8 cellular contexts compared by ENCODE assay signal in the genomic region with DNA sequence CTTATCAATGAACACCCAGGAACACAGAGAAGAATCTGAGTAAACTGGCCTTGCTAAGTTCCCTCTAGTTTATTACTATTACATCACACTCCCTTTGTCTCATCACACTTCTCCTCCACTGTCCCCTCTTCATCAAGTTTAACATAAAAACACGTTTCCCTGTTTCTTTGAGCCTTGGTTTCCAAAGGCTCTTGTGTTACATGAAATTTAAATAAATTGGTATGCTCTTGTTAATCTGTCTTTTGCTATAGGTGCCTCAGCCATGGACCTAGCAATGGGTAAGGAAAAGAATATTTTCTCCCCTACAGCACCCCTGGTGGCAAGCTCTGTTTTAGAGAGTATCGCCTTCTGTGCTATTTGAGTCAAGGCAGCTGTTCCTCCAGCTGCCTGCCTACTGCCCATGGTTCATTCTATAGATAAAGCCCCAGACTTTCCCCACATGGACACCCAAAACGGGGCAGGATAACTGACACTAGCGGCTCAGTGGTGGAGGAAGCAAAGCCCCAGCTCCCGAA. TPM values are rescaled to one million over a fixed set of nuclear protein-coding genes. Genes with fewer than 3 reads are reported as not detected.
DNase-seq lines count a peak whose midpoint lies in the region; ATAC-seq and TF ChIP-seq lines count a peak whose summit lies in the region.

No MANE protein-coding gene starts in this region.

- intact Hi-C loops in heart left ventricle (cut with DNase I), result no loop called here
- intact Hi-C loops in left ventricle myocardium superior (cut with micrococcal nuclease), result no loop called here
- intact Hi-C loops in prostate gland (cut with DNase I), result no loop called here
- intact Hi-C loops in activated T-helper 2 cell treated with anti-CD3 and anti-CD28 coated beads, Interferon-gamma antibody, Interleukin-2, Interleukin-4, amounts not matched to agents 10 μg/mL and 5 μg/mL and 100 μg/mL, durations not matched to agents 14 hours and 24 hours and 36 hours (cut with micrococcal nuclease), result no loop called here

- peaks cover 1% of the 10 kb centered on the region for H3K4me1 Mint-ChIP-seq in activated T-helper 2 cell treated with anti-CD3 and anti-CD28 coated beads, Interferon-gamma antibody, Interleukin-2, Interleukin-4, amounts not matched to agents 10 μg/mL and 5 μg/mL and 100 μg/mL, durations not matched to agents 14 hours and 24 hours and 36 hours (ENCODE audit: low read depth)

- TF ChIP-seq POLR2A in heart left ventricle (IDR thresholded peaks at IDR 0.05) (no peak), prostate gland (IDR thresholded peaks at IDR 0.05) (no peak)

- peaks cover 7% of the 10 kb centered on the region for H3K27me3 Mint-ChIP-seq in activated T-helper 2 cell treated with anti-CD3 and anti-CD28 coated beads, Interferon-gamma antibody, Interleukin-2, Interleukin-4, amounts not matched to agents 10 μg/mL and 5 μg/mL and 100 μg/mL, durations not matched to agents 14 hours and 24 hours and 36 hours (ENCODE audit: low read depth)

- no peak overlapping the region for H3K27ac ChIP-seq in heart left ventricle
- no peak overlapping the region for H3K27ac ChIP-seq in right atrium auricular region
- no peak overlapping the region for H3K27ac ChIP-seq in prostate gland

- no peak overlapping the region for H3K4me3 Mint-ChIP-seq in activated T-helper 2 cell treated with anti-CD3 and anti-CD28 coated beads, Interferon-gamma antibody, Interleukin-2, Interleukin-4, amounts not matched to agents 10 μg/mL and 5 μg/mL and 100 μg/mL, durations not matched to agents 14 hours and 24 hours and 36 hours (ENCODE audit: low read depth)

- no peaks in the 10 kb centered on the region for H3K36me3 Mint-ChIP-seq in activated T-helper 2 cell treated with anti-CD3 and anti-CD28 coated beads, Interferon-gamma antibody, Interleukin-2, Interleukin-4, amounts not matched to agents 10 μg/mL and 5 μg/mL and 100 μg/mL, durations not matched to agents 14 hours and 24 hours and 36 hours (ENCODE audit: low read depth)

- H3K9me3 ChIP-seq in heart left ventricle, result no peaks in the 10 kb centered on the region
- H3K9me3 ChIP-seq in right atrium auricular region, result no peaks in the 10 kb centered on the region
- no peaks in the 10 kb centered on the region for H3K9me3 ChIP-seq in prostate gland

- H3K4me1 ChIP-seq in heart left ventricle (no peaks in the 10 kb centered on the region), right atrium auricular region (no peaks in the 10 kb centered on the region), prostate gland (replicated peaks) (no peaks in the 10 kb centered on the region)

- H3K27me3 ChIP-seq in heart left ventricle (no peaks in the 10 kb centered on the region), right atrium auricular region (no peaks in the 10 kb centered on the region), prostate gland (replicated peaks; ENCODE audit: insufficient read depth) (no peaks in the 10 kb centered on the region)

- H3K36me3 ChIP-seq in heart left ventricle (no peaks in the 10 kb centered on the region), right atrium auricular region (no peaks in the 10 kb centered on the region), prostate gland (no peaks in the 10 kb centered on the region)

- H3K4me3 ChIP-seq in heart left ventricle (no peak overlapping the region), right atrium auricular region (no peak overlapping the region), prostate gland (no peak overlapping the region)

- WGBS in heart left ventricle, 4 donors, result 32 to 45% (median 34%) methylated on average over 5 of the region's 5 CpGs
- 60% methylated on average over 5 of the region's 5 CpGs for WGBS in prostate gland

- DNase-seq in heart left ventricle, result no peak
- DNase-seq in right atrium auricular region (ENCODE audit: low spot score), result no peak
- DNase-seq in UCSD-AML1 (lab: John Stamatoyannopoulos, UW; ENCODE audit: unreplicated experiment), result peak; percentile 12
- DNase-seq in left ventricle myocardium superior, result no peak
- no peak for DNase-seq in prostate gland (ENCODE audit: low spot score)
- DNase-seq in activated T-helper 2 cell treated with anti-CD3 and anti-CD28 coated beads, Interferon-gamma antibody, Interleukin-2, Interleukin-4, amounts not matched to agents 10 μg/mL and 5 μg/mL and 100 μg/mL, durations not matched to agents 14 hours and 24 hours and 36 hours (ENCODE audit: low spot score), result no peak

- ATAC-seq in heart left ventricle (peak in 2 of 4 donors; percentile 68 to 69), HG03442 (IDR thresholded peaks at IDR 0.05; ENCODE audit: unreplicated experiment) (peak; percentile 51), left ventricle myocardium superior (peak; percentile 51), GM21717 (IDR thresholded peaks at IDR 0.05; ENCODE audit: unreplicated experiment) (no peak)

- peak in 9 of 12 donors; percentile 15 to 51 (median 33) for TF ChIP-seq CTCF in heart left ventricle (IDR thresholded peaks at IDR 0.05)
- peak in 1 of 2 donors; percentile 49 for TF ChIP-seq CTCF in right atrium auricular region (IDR thresholded peaks at IDR 0.05)
- TF ChIP-seq CTCF in prostate gland (IDR thresholded peaks at IDR 0.05), result peak in 1 of 4 experiments; percentile 22

- H3K27ac Mint-ChIP-seq in activated T-helper 2 cell treated with anti-CD3 and anti-CD28 coated beads, Interferon-gamma antibody, Interleukin-2, Interleukin-4, amounts not matched to agents 10 μg/mL and 5 μg/mL and 100 μg/mL, durations not matched to agents 14 hours and 24 hours and 36 hours, result no peak overlapping the region

- H3K9me3 Mint-ChIP-seq in activated T-helper 2 cell treated with anti-CD3 and anti-CD28 coated beads, Interferon-gamma antibody, Interleukin-2, Interleukin-4, amounts not matched to agents 10 μg/mL and 5 μg/mL and 100 μg/mL, durations not matched to agents 14 hours and 24 hours and 36 hours, result no peaks in the 10 kb centered on the region

RNA-seq across cellular contexts. Expression of a gene that starts 31.8 kb away (rescaled TPM):
- total RNA-seq in heart left ventricle (10 to 100 TPM in 7 of 9 donors, 1 to 10 TPM in 2; 5.0 to 33.5 (median 15.4) TPM), right atrium auricular region (10 to 100 TPM; 32.1 to 44.8 TPM), left ventricle myocardium superior (10.0 TPM), prostate gland (100 to 1,000 TPM; 124 to 151 TPM)
- 10 to 100 TPM in 1 of 2 donors, 1 to 10 TPM in 1; 8.8 to 37.5 TPM for polyA plus RNA-seq in heart left ventricle
- total RNA-seq in activated T-helper 2 cell treated with anti-CD3 and anti-CD28 coated beads, Interferon-gamma antibody, Interleukin-2, Interleukin-4, amounts not matched to agents 10 μg/mL and 5 μg/mL and 100 μg/mL, durations not matched to agents 14 hours and 24 hours and 36 hours, result 53.4 and 53.5 TPM in 2 replicates
